In genomic region chr1:168921514-168922106, GRCh38 we compare ENCODE assay signal across 13 cellular contexts.
DNase-seq lines count a peak whose midpoint lies in the region; ATAC-seq, FAIRE-seq and TF ChIP-seq lines count a peak whose summit lies in the region.
"Had no signal": no experiment of that assay in that cellular context is flagged by ENCODE, and none has a peak within 500 bp of the region (broad histone marks: within the 10 kb centered on the region; RNA-seq: fewer than 3 reads in every experiment).

No MANE protein-coding gene starts in this region.

- no peaks in the 10 kb centered on the region for H4K20me1 ChIP-seq in K562 (replicated peaks; ENCODE audit: control insufficient read depth, insufficient read depth, low read length)

- H3K4me1 ChIP-seq in ACC112 (ENCODE audit: control insufficient read depth, insufficient read depth, low read length, unreplicated experiment) (peaks cover 32% of the 10 kb centered on the region), K562 (replicated peaks in 1 of 2; ENCODE audit: control insufficient read depth in 2 of 2, insufficient read depth in 2 of 2, low read length in 2 of 2) (no peaks in the 10 kb centered on the region)

- H3K4me2 ChIP-seq in K562 (ENCODE audit: insufficient read depth, low read length): no peak overlapping the region
- H3K4me2 ChIP-seq: KMS-11 had no signal

- H3K4me3 ChIP-seq in ACC112 (ENCODE audit: low read depth, low read length): no peak overlapping the region; the same call in 1 of the 2 replicates
- H3K4me3 ChIP-seq in K562: no peak overlapping the region
- H3K4me3 ChIP-seq: lung had no signal

- H2AFZ ChIP-seq in ACC112 (ENCODE audit: low read length, unreplicated experiment) (peak overlapping the region; percentile 39), K562 (ENCODE audit: low read depth, low read length) (no peak overlapping the region)

- no peak for TF ChIP-seq EP300 in K562 (IDR thresholded peaks at IDR 0.05; ENCODE audit: low read length)

- CTCF ChIA-PET in K562 (lab: Yijun Ruan, JAX; ENCODE audit: low intra/inter-chr PET ratio): no interaction called here

- ATAC-seq in GM19035 (IDR thresholded peaks at IDR 0.05; ENCODE audit: unreplicated experiment) (peak; percentile 71), HG02981 (IDR thresholded peaks at IDR 0.05; ENCODE audit: unreplicated experiment) (peak; percentile 60), K562 (no peak)
- ATAC-seq: T-helper 17 cell had no signal

- no peaks in the 10 kb centered on the region for H3K79me2 ChIP-seq in ACC112 (ENCODE audit: control insufficient read depth, insufficient read depth, low read length, unreplicated experiment)
- H3K79me2 ChIP-seq in K562 (ENCODE audit: control insufficient read depth, insufficient read depth, low read length): no peaks in the 10 kb centered on the region

- BruUV-seq in K562 (replicated peaks; lab: Mats Ljungman, UMichigan): no TSS peak

- H3K9me1 ChIP-seq in K562 (ENCODE audit: control insufficient read depth, insufficient read depth, low read length): no peaks in the 10 kb centered on the region

- in situ Hi-C loops in K562 (cut with MboI): no loop called here

- 2% methylated on average over 4 of the region's 4 CpGs for WGBS in K562 (ENCODE audit: insufficient coverage, low coverage, missing lambda C conversion rate)

- intact Hi-C loops in K562 (cut with micrococcal nuclease): no loop called here

- TF ChIP-seq RAD21 in K562 (CRISPR knock-in tag; conservative IDR thresholded peaks at IDR 0.05 in 1 of 2, IDR thresholded peaks at IDR 0.05 in 1 of 2): no peak

- DNase-seq in K562 (ENCODE audit: extremely low read depth in 1 of 4, low spot score in 3 of 4) (no peak), 8988T (no peak), NCI-H128 (lab: John Stamatoyannopoulos, UW; ENCODE audit: unreplicated experiment) (no peak), germinal center (ENCODE audit: low spot score) (no peak)
- DNase-seq in stimulated activated naive CD4-positive, alpha-beta T cell treated with Interleukin-2 at 50 U/mL for 16 hours (lab: John Stamatoyannopoulos, UW): no peak
- DNase-seq: brain microvascular endothelial cell, retina, T-helper 17 cell had no signal

- FAIRE-seq in K562 (lab: Jason Lieb, UNC): no peak

- TF ChIP-seq POLR2A in K562 (conservative IDR thresholded peaks at IDR 0.05): no peak

- H3K27me3 ChIP-seq in ACC112 (ENCODE audit: insufficient read depth, low read length) (no peaks in the 10 kb centered on the region), K562 (ENCODE audit: control insufficient read depth in 2 of 2, insufficient read depth in 2 of 2, low read length in 2 of 2) (no peaks in the 10 kb centered on the region; a peak in 1 of 5 replicates)
- H3K27me3 ChIP-seq: brain microvascular endothelial cell had no signal

- no peak for TF ChIP-seq CTCF in K562 (IDR thresholded peaks at IDR 0.05 in 2 of 3, conservative IDR thresholded peaks at IDR 0.05 in 1 of 3; ENCODE audit: insufficient read depth in 2 of 3, low read depth in 1 of 3, low read length in 3 of 3)

- POLR2A ChIA-PET in K562 (lab: Yijun Ruan, JAX): no interaction called here

- no peaks in the 10 kb centered on the region for H3K9me3 ChIP-seq in K562 (replicated peaks; ENCODE audit: control insufficient read depth, insufficient read depth, low read depth, low read length)

- H3K36me3 ChIP-seq in ACC112 (ENCODE audit: insufficient read depth, low read length) (no peaks in the 10 kb centered on the region), K562 (ENCODE audit: control insufficient read depth, insufficient read depth, low read length) (no peaks in the 10 kb centered on the region)
- H3K36me3 ChIP-seq: brain microvascular endothelial cell had no signal

- H3K9ac ChIP-seq in K562 (ENCODE audit: insufficient read depth in 1 of 2, low read depth in 2 of 2, low read length in 2 of 2): no peak overlapping the region
- H3K9ac ChIP-seq: KMS-11 had no signal

- H3K27ac ChIP-seq in ACC112 (ENCODE audit: low read depth, low read length): peak overlapping the region; percentile 86
- no peak overlapping the region for H3K27ac ChIP-seq in K562 (ENCODE audit: extremely low read depth, low read depth, low read length)
- H3K27ac ChIP-seq: KMS-11 had no signal

TF ChIP-seq in K562, 482 proteins besides CTCF, POLR2A, EP300 and RAD21:
- TF ChIP-seq ZNF324 (CRISPR knock-in tag; IDR thresholded peaks at IDR 0.05): no peak
- TF ChIP-seq PTRF (tag; IDR thresholded peaks at IDR 0.05): no peak
- 0 out of 2 replicates have a peak, but pooled peaks have one; percentile 15 for TF ChIP-seq SPI1 (IDR thresholded peaks at IDR 0.05; ENCODE audit: borderline replicate concordance, low read depth, low read length)
- TF ChIP-seq NEUROD1 (IDR thresholded peaks at IDR 0.05; ENCODE audit: borderline replicate concordance, low read depth, low read length, partially characterized antibody): no peak
